Comparison of ENCODE assay signal across 10 cellular contexts in genomic region chr12:132471011-132471857, GRCh38. TPM values are rescaled to one million over a fixed set of nuclear protein-coding genes. Genes with fewer than 3 reads are reported as not detected.
A peak's percentile ranks its signal among the peaks of the same experiment; 100 is the strongest.
DNase-seq lines count a peak whose midpoint lies in the region; ATAC-seq and TF ChIP-seq lines count a peak whose summit lies in the region.
"Had no signal": no experiment of that assay in that cellular context is flagged by ENCODE, and none has a peak within 500 bp of the region (broad histone marks: within the 10 kb centered on the region; RNA-seq: fewer than 3 reads in every experiment).

No MANE protein-coding gene starts in this region.

- H3K27me3 ChIP-seq in transverse colon: peaks cover 20% of the 10 kb centered on the region

- no peak for TF ChIP-seq POLR2A in transverse colon (IDR thresholded peaks at IDR 0.05)

- intact Hi-C loops in transverse colon (cut with DNase I; ENCODE audit: low total_unique reads): no loop called here

- 50 to 64% methylated on average over 6 to 18 of the region's 18 CpGs for WGBS in transverse colon (ENCODE audit: low coverage in 1 of 2), 2 donors

- peaks cover 6% of the 10 kb centered on the region for H3K36me3 Mint-ChIP-seq in activated naive CD4-positive, alpha-beta T cell treated with anti-CD3 and anti-CD28 coated beads, Interleukin-2, amount 10 ng/mL, durations not matched to agents 7 days and 5 days

- H3K9me3 Mint-ChIP-seq in activated naive CD4-positive, alpha-beta T cell treated with anti-CD3 and anti-CD28 coated beads, Interleukin-2, amount 10 ng/mL, durations not matched to agents 7 days and 5 days: peaks cover 4% of the 10 kb centered on the region

- in situ Hi-C loops in transverse colon (cut with MboI; ENCODE audit: low pct_ligation_motif_present in 1 of 4, low pct_unique_long_range_greater_than_20kb in 1 of 4, low sequenced_read_pairs in 3 of 4): no loop called here

- DNase-seq in activated naive CD4-positive, alpha-beta T cell treated with anti-CD3 and anti-CD28 coated beads, Interleukin-2, amount 10 ng/mL, durations not matched to agents 7 days and 5 days: no peak
- DNase-seq in activated naive CD4-positive, alpha-beta T cell treated with anti-CD3 and anti-CD28 coated beads, Interleukin-2, amount 50 U/mL, for 16 hours: no peak
- DNase-seq in NOMO-1 treated with dmso at 0.1 percent for 144 hours (lab: John Stamatoyannopoulos, UW; ENCODE audit: unreplicated experiment): peak; percentile 60
- DNase-seq in epithelial cell of esophagus (ENCODE audit: low read depth): peak; percentile 17
- DNase-seq in transverse colon: peak; percentile 40
- no peak for DNase-seq in NCI-H69 (lab: John Stamatoyannopoulos, UW)
- no peak for DNase-seq in activated naive CD4-positive, alpha-beta T cell (lab: John Stamatoyannopoulos, UW)
- DNase-seq: foreskin fibroblast, SHP77 treated with DMSO at 0.1 percent for 48 hours had no signal

- CTCF ChIA-PET in activated naive CD4-positive, alpha-beta T cell treated with anti-CD3 and anti-CD28 coated beads, Interleukin-2, amount 10 ng/mL, durations not matched to agents 7 days and 5 days (lab: Charles Lee): no interaction called here

- H3K27me3 Mint-ChIP-seq in activated naive CD4-positive, alpha-beta T cell treated with anti-CD3 and anti-CD28 coated beads, Interleukin-2, amount 10 ng/mL, durations not matched to agents 7 days and 5 days: peaks cover 35% of the 10 kb centered on the region

- no peak for TF ChIP-seq CTCF in epithelial cell of esophagus (IDR thresholded peaks at IDR 0.05; ENCODE audit: insufficient read depth, low read depth, low read length, missing control alignments)
- no peak for TF ChIP-seq CTCF in transverse colon (IDR thresholded peaks at IDR 0.05)

- no peak for ATAC-seq in GM21526 (IDR thresholded peaks at IDR 0.05; ENCODE audit: low FRiP score, unreplicated experiment)

- peak overlapping the region in 1 of 4 donors; percentile 30 for H3K27ac ChIP-seq in transverse colon

- peaks cover 47% of the 10 kb centered on the region for H3K4me1 Mint-ChIP-seq in activated naive CD4-positive, alpha-beta T cell treated with anti-CD3 and anti-CD28 coated beads, Interleukin-2, amount 10 ng/mL, durations not matched to agents 7 days and 5 days

- TF ChIP-seq EP300 in transverse colon (IDR thresholded peaks at IDR 0.05; ENCODE audit: low read depth): no peak

- no peak overlapping the region for H3K4me3 ChIP-seq in epithelial cell of esophagus (ENCODE audit: low read length)
- no peak overlapping the region for H3K4me3 ChIP-seq in transverse colon

- peak overlapping the region; percentile 2 for H3K4me3 Mint-ChIP-seq in activated naive CD4-positive, alpha-beta T cell treated with anti-CD3 and anti-CD28 coated beads, Interleukin-2, amount 10 ng/mL, durations not matched to agents 7 days and 5 days

- H3K4me1 ChIP-seq in transverse colon: no peaks in the 10 kb centered on the region

- no peaks in the 10 kb centered on the region for H3K9me3 ChIP-seq in transverse colon

- H3K36me3 ChIP-seq in transverse colon: no peaks in the 10 kb centered on the region

- peak overlapping the region; percentile 6 for H3K27ac Mint-ChIP-seq in activated naive CD4-positive, alpha-beta T cell treated with anti-CD3 and anti-CD28 coated beads, Interleukin-2, amount 10 ng/mL, durations not matched to agents 7 days and 5 days

RNA-seq across cellular contexts. Expression of gene FBRSL1, which starts 18.7 kb away (rescaled TPM):
- total RNA-seq in transverse colon: 100 to 1,000 TPM in 1 of 4 donors, 10 to 100 TPM in 3; 23.3 to 306 (median 49.7) TPM

Comparison
In these comparisons a context has a peak if more than half of its experiments do, and no peak if none do; other contexts are left out.
1. DNase-seq: peak in NOMO-1 treated with dmso at 0.1 percent for 144 hours (single experiment), epithelial cell of esophagus (single experiment) and transverse colon (single experiment); none in activated naive CD4-positive, alpha-beta T cell treated with anti-CD3 and anti-CD28 coated beads, Interleukin-2, amount 10 ng/mL, durations not matched to agents 7 days and 5 days (single experiment), activated naive CD4-positive, alpha-beta T cell treated with anti-CD3 and anti-CD28 coated beads, Interleukin-2, amount 50 U/mL, for 16 hours (single experiment), NCI-H69 (single experiment) and activated naive CD4-positive, alpha-beta T cell (0 of 4).